ENCODE assay signal across 24 cellular contexts in the genomic region with DNA sequence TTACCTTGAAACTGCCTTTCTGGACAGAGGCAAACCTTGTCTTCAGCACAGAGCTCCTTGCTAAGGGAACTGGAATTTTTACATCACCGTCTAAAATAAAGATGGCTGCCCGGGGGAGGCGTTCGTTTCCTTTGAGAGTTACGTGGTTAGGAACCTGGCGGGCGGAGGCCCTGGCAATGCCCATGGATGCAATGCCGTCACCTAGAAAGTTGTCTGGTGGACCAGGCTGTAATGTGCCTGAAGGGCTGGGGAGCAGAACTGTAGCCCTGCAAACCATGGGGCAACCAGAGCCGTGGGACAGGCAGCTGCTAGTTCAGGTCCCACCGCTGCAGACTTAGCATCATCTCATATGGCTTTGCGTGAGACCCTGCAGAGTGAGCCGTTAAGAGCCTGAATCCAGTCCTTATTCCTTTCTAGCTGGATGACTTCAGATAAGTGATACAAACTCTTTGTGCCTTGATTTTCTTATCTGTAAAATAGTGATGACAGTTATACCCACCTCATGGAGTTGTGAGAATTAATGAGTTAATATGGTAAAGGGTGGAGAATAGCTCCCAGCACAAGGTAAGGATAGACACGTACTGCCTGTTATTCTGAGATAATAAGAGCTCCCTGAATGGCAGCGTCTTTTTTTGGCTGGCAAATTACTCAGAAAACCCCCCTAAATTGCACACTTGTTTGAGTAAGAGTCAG.
"Had no signal": no experiment of that assay in that cellular context is flagged by ENCODE, and none has a peak within 500 bp of the region (broad histone marks: within the 10 kb centered on the region; RNA-seq: fewer than 3 reads in every experiment).

No MANE protein-coding gene starts in this region.

- H3K4me3 Mint-ChIP-seq: immature natural killer cell; naive B cell; nephron; stimulated activated memory B cell treated with anti-CD40 and anti-IgM and Interleukin-4, amounts not matched to agents 10 μg/mL and 1 μg/mL and 100 μg/mL, for 72 hours; stimulated activated naive CD8-positive, alpha-beta T cell treated with anti-CD3 and anti-CD28 coated beads, Interleukin-15, amount 100 ng/mL, for 72 hours had no signal

- H3K4me3 ChIP-seq: coronary artery, esophagus muscularis mucosa, gastroesophageal sphincter, lung, psoas muscle, spleen, thoracic aorta, transverse colon had no signal

- H3K27ac ChIP-seq: coronary artery, epithelial cell of prostate, esophagus muscularis mucosa, gastroesophageal sphincter, psoas muscle, spleen, thoracic aorta, transverse colon had no signal

- H3K9me3 ChIP-seq: esophagus muscularis mucosa, gastroesophageal sphincter, psoas muscle, spleen, thoracic aorta, transverse colon had no signal

- H3K36me3 Mint-ChIP-seq: immature natural killer cell; naive B cell; stimulated activated memory B cell treated with anti-CD40 and anti-IgM and Interleukin-4, amounts not matched to agents 10 μg/mL and 1 μg/mL and 100 μg/mL, for 72 hours had no signal

- H3K4me1 Mint-ChIP-seq: immature natural killer cell; naive B cell; stimulated activated memory B cell treated with anti-CD40 and anti-IgM and Interleukin-4, amounts not matched to agents 10 μg/mL and 1 μg/mL and 100 μg/mL, for 72 hours; stimulated activated naive CD8-positive, alpha-beta T cell treated with anti-CD3 and anti-CD28 coated beads, Interleukin-15, amount 100 ng/mL, for 72 hours had no signal

- DNase-seq: effector CD8-positive, alpha-beta T cell; foreskin fibroblast; immature natural killer cell; kidney; left colon; left ventricle myocardium superior; naive B cell; retina; spleen; stimulated activated CD4-positive, alpha-beta T cell treated with anti-CD3 and anti-CD28 coated beads, Interleukin-15, amount 100 ng/mL, for 24 hours; stimulated activated CD4-positive, alpha-beta T cell treated with anti-CD3 and anti-CD28 coated beads, Interleukin-1b, Interleukin-23, amount 100 ng/mL, for 48 hours; stimulated activated CD4-positive, alpha-beta T cell treated with anti-CD3 and anti-CD28 coated beads, Interleukin-4, amount 100 ng/mL, for 24 hours; stimulated activated naive CD8-positive, alpha-beta T cell treated with anti-CD3 and anti-CD28 coated beads, Interleukin-15, amount 100 ng/mL, for 72 hours; transverse colon had no signal

- ATAC-seq: gastroesophageal sphincter; left colon; left ventricle myocardium superior; sciatic nerve; stimulated activated memory B cell treated with anti-CD40 and anti-IgM and Interleukin-4, amounts not matched to agents 10 μg/mL and 1 μg/mL and 100 μg/mL, for 72 hours; stimulated activated naive CD8-positive, alpha-beta T cell treated with anti-CD3 and anti-CD28 coated beads, Interleukin-15, amount 100 ng/mL, for 72 hours had no signal

- H3K4me1 ChIP-seq: esophagus muscularis mucosa, gastroesophageal sphincter, psoas muscle, spleen, transverse colon had no signal

- H3K27ac Mint-ChIP-seq: immature natural killer cell; naive B cell; nephron; stimulated activated memory B cell treated with anti-CD40 and anti-IgM and Interleukin-4, amounts not matched to agents 10 μg/mL and 1 μg/mL and 100 μg/mL, for 72 hours; stimulated activated naive CD8-positive, alpha-beta T cell treated with anti-CD3 and anti-CD28 coated beads, Interleukin-15, amount 100 ng/mL, for 72 hours had no signal

- H3K9me3 Mint-ChIP-seq: immature natural killer cell; stimulated activated memory B cell treated with anti-CD40 and anti-IgM and Interleukin-4, amounts not matched to agents 10 μg/mL and 1 μg/mL and 100 μg/mL, for 72 hours; stimulated activated naive CD8-positive, alpha-beta T cell treated with anti-CD3 and anti-CD28 coated beads, Interleukin-15, amount 100 ng/mL, for 72 hours had no signal

- H3K36me3 ChIP-seq: esophagus muscularis mucosa, gastroesophageal sphincter, spleen, thoracic aorta, transverse colon had no signal
